In genomic region chr3:44612678-44613077, GRCh38 we compare ENCODE assay signal across 20 cellular contexts. TPM values are rescaled to one million over a fixed set of nuclear protein-coding genes. Genes with fewer than 3 reads are reported as not detected.
DNase-seq lines count a peak whose midpoint lies in the region; ATAC-seq, FAIRE-seq and TF ChIP-seq lines count a peak whose summit lies in the region.
"Had no signal": no experiment of that assay in that cellular context is flagged by ENCODE, and none has a peak within 500 bp of the region (broad histone marks: within the 10 kb centered on the region; RNA-seq: fewer than 3 reads in every experiment).

No MANE protein-coding gene starts in this region.

- H3K4me3 ChIP-seq in K562: no peak overlapping the region
- H3K4me3 ChIP-seq: A549, HAP-1 had no signal

- BruUV-seq in K562 (replicated peaks; lab: Mats Ljungman, UMichigan): no TSS peak

- DNase-seq in NOMO-1 treated with DMSO at 0.1 percent for 48 hours (lab: John Stamatoyannopoulos, UW; ENCODE audit: unreplicated experiment) (peak; percentile 7), NOMO-1 (lab: John Stamatoyannopoulos, UW; ENCODE audit: unreplicated experiment in 2 of 2) (no peak), KBM-7 (peak; percentile 5), OCI-M1 (lab: John Stamatoyannopoulos, UW) (peak; percentile 7), K562 (ENCODE audit: extremely low read depth in 1 of 4, low spot score in 3 of 4) (no peak), T-helper 17 cell (no peak), posterior cingulate gyrus (no peak)
- DNase-seq: 8988T; ACHN; C1 segment of cervical spinal cord; Calu3; CD4-positive, alpha-beta memory T cell; COR-L47; DMS53; DMS79 treated with DMSO at 0.1 percent for 48 hours; GF-D8; GOT3 had no signal

- no peak overlapping the region for H3K4me3 Mint-ChIP-seq in T-helper 17 cell
- H3K4me3 Mint-ChIP-seq: CD4-positive, alpha-beta memory T cell had no signal

- H3K9me1 ChIP-seq in K562 (ENCODE audit: control insufficient read depth, insufficient read depth, low read length): no peaks in the 10 kb centered on the region

- H3K27me3 Mint-ChIP-seq in T-helper 17 cell: peaks cover 5% of the 10 kb centered on the region

- TF ChIP-seq CTCF in K562 (IDR thresholded peaks at IDR 0.05 in 2 of 3, conservative IDR thresholded peaks at IDR 0.05 in 1 of 3; ENCODE audit: insufficient read depth in 2 of 3, low read depth in 1 of 3, low read length in 3 of 3): no peak

- no peak for TF ChIP-seq POLR2A in K562 (conservative IDR thresholded peaks at IDR 0.05)

- no peaks in the 10 kb centered on the region for H3K4me1 ChIP-seq in K562 (replicated peaks in 1 of 2; ENCODE audit: control insufficient read depth in 2 of 2, insufficient read depth in 2 of 2, low read length in 2 of 2)
- H3K4me1 ChIP-seq: A549, HAP-1 had no signal

- TF ChIP-seq RAD21 in K562 (CRISPR knock-in tag; conservative IDR thresholded peaks at IDR 0.05 in 1 of 2, IDR thresholded peaks at IDR 0.05 in 1 of 2): no peak

- in situ Hi-C loops in KBM-7 (cut with MboI; ENCODE audit: low pct_unique_long_range_greater_than_20kb, low sequenced_read_pairs): no loop called here
- in situ Hi-C loops in K562 (cut with MboI): no loop called here

- H3K79me2 ChIP-seq in K562 (ENCODE audit: control insufficient read depth, insufficient read depth, low read length): no peaks in the 10 kb centered on the region

- ATAC-seq in K562 (no peak), T-helper 17 cell (no peak)
- ATAC-seq: A549 had no signal

- no peaks in the 10 kb centered on the region for H4K20me1 ChIP-seq in K562 (replicated peaks; ENCODE audit: control insufficient read depth, insufficient read depth, low read length)

- TF ChIP-seq EP300 in K562 (IDR thresholded peaks at IDR 0.05; ENCODE audit: low read length): no peak

- intact Hi-C loops in K562 (cut with micrococcal nuclease): no loop called here
- intact Hi-C loops in posterior cingulate gyrus (cut with DNase I): no loop called here

- H3K4me1 Mint-ChIP-seq in T-helper 17 cell: no peaks in the 10 kb centered on the region
- H3K4me1 Mint-ChIP-seq: CD4-positive, alpha-beta memory T cell had no signal

- no peak overlapping the region for H3K4me2 ChIP-seq in K562 (ENCODE audit: insufficient read depth, low read length)
- H3K4me2 ChIP-seq: A549 had no signal

- no peak overlapping the region for H3K27ac ChIP-seq in K562 (ENCODE audit: extremely low read depth, low read depth, low read length)
- H3K27ac ChIP-seq: A549 had no signal

- no peak for FAIRE-seq in K562 (lab: Jason Lieb, UNC)
- FAIRE-seq: A549, GM12892 had no signal

- H3K36me3 Mint-ChIP-seq in T-helper 17 cell (ENCODE audit: low read depth): peaks cover 3% of the 10 kb centered on the region

- POLR2A ChIA-PET in K562 (lab: Yijun Ruan, JAX): interaction anchor here (1.4 kb wide), 1 partner anchor 18 kb away, joined by 3 read pairs; no protein-coding TSS in a partner anchor

- H3K9me3 ChIP-seq in K562 (replicated peaks; ENCODE audit: control insufficient read depth, insufficient read depth, low read depth, low read length) (no peaks in the 10 kb centered on the region), T-helper 17 cell (ENCODE audit: control insufficient read depth, low read length, poor library complexity, severe bottlenecking) (no peaks in the 10 kb centered on the region)
- H3K9me3 ChIP-seq: A549, HAP-1 had no signal

- H3K9ac ChIP-seq in K562 (ENCODE audit: insufficient read depth in 1 of 2, low read depth in 2 of 2, low read length in 2 of 2): no peak overlapping the region

- no peak overlapping the region for H3K27ac Mint-ChIP-seq in T-helper 17 cell
- H3K27ac Mint-ChIP-seq: CD4-positive, alpha-beta memory T cell had no signal

- H2AFZ ChIP-seq in K562 (ENCODE audit: low read depth, low read length): no peak overlapping the region

- no peaks in the 10 kb centered on the region for H3K36me3 ChIP-seq in K562 (ENCODE audit: control insufficient read depth, insufficient read depth, low read length)
- H3K36me3 ChIP-seq: HAP-1 had no signal

- H3K27me3 ChIP-seq in K562 (ENCODE audit: control insufficient read depth in 2 of 2, insufficient read depth in 2 of 2, low read length in 2 of 2): no peaks in the 10 kb centered on the region

- CTCF ChIA-PET in K562 (lab: Yijun Ruan, JAX; ENCODE audit: low intra/inter-chr PET ratio): no interaction called here

RNA-seq across cellular contexts. Expression of gene ZNF197, which starts 12.2 kb away (rescaled TPM):
- total RNA-seq in K562 (2011; cell fraction: chromatin; rRNA removed; ENCODE audit: low replicate concordance): 10.3 and 30.4 TPM in 2 replicates
- 6.7 and 10.7 TPM in 2 replicates for total RNA-seq in K562 (2011; cell fraction: nucleolus; rRNA removed)
- total RNA-seq in K562 (2011; cell fraction: nucleoplasm; rRNA removed): 11.7 and 11.8 TPM in 2 replicates
- total RNA-seq in K562 (2014; rRNA removed) (12.1 and 13.1 TPM in 2 replicates), K562 (2014; rRNA removed; fragmentation: Illumina TruSeq; extraction: Trizol) (19.1 and 22.3 TPM in 2 replicates), K562 (2015; rRNA removed; fragmentation: Illumina TruSeq; extraction: Trizol) (16.1 and 18.5 TPM in 2 replicates), K562 (2021) (12.7 and 13.9 TPM in 2 replicates), T-helper 17 cell (1 to 10 TPM; 5.0 to 6.3 TPM)
- polyA plus RNA-seq in K562 (2011; rRNA removed) (10.1 and 13.7 TPM in 2 replicates), K562 (2014; fragmentation: Illumina TruSeq; extraction: Trizol) (15.7 and 16.7 TPM in 2 replicates), K562 (2014; fragmentation: Nextera tagmentation; extraction: Ambion mirVana) (1 to 10 TPM; 3.5 to 3.8 TPM), K562 (2014; rRNA removed) (9.4 and 11.0 TPM in 2 replicates)
- 6.7 and 7.2 TPM in 2 replicates for polyA plus RNA-seq in K562 (2011; cell fraction: cytosol; rRNA removed)
- polyA plus RNA-seq in K562 (2011; cell fraction: nucleus; rRNA removed): 4.9 and 7.4 TPM in 2 replicates
- polyA plus RNA-seq in K562 (2012): 11.9 and 13.6 TPM in 2 replicates
- polyA minus RNA-seq in K562 (2011; rRNA and poly(A)+ RNA removed): 20.4 and 23.1 TPM in 2 replicates
- 7.5 and 8.1 TPM in 2 replicates for polyA minus RNA-seq in K562 (2011; cell fraction: cytosol; rRNA and poly(A)+ RNA removed)
- polyA minus RNA-seq in K562 (2011; cell fraction: nucleus; rRNA and poly(A)+ RNA removed): 8.2 and 15.3 TPM in 2 replicates

RNA-seq across cellular contexts. Expression of gene ZNF660, which starts 27.9 kb away (rescaled TPM):
- 0.49 and 0.92 TPM in 2 replicates for total RNA-seq in K562 (2011; cell fraction: chromatin; rRNA removed; ENCODE audit: low replicate concordance)
- total RNA-seq in K562 (2011; cell fraction: nucleolus; rRNA removed): 0.17 and 0.53 TPM in 2 replicates
- total RNA-seq in K562 (2011; cell fraction: nucleoplasm; rRNA removed): 1.1 and 1.2 TPM in 2 replicates
- total RNA-seq in K562 (2014; rRNA removed) (0.08 and 0.09 TPM in 2 replicates), K562 (2014; rRNA removed; fragmentation: Illumina TruSeq; extraction: Trizol) (0.65 and 0.96 TPM in 2 replicates), K562 (2015; rRNA removed; fragmentation: Illumina TruSeq; extraction: Trizol) (0.40 and 0.49 TPM in 2 replicates), K562 (2021) (0.13 and 0.29 TPM in 2 replicates), T-helper 17 cell (under 1 TPM in 1 of 2 donors, not detected in 1; 0.20 TPM)
- polyA plus RNA-seq in K562 (2011; rRNA removed) (0.17 and 0.24 TPM in 2 replicates), K562 (2014; fragmentation: Illumina TruSeq; extraction: Trizol) (0.07 and 0.10 TPM in 2 replicates), K562 (2014; fragmentation: Nextera tagmentation; extraction: Ambion mirVana) (under 1 TPM; 0.06 to 0.07 TPM), K562 (2014; rRNA removed) (0.18 and 0.19 TPM in 2 replicates)
- polyA plus RNA-seq in K562 (2011; cell fraction: cytosol; rRNA removed): 0.04 and 0.12 TPM in 2 replicates
- 0.14 and 0.23 TPM in 2 replicates for polyA plus RNA-seq in K562 (2011; cell fraction: nucleus; rRNA removed)
- polyA plus RNA-seq in K562 (2012): 0.26 and 0.27 TPM in 2 replicates
- polyA minus RNA-seq in K562 (2011; rRNA and poly(A)+ RNA removed): 0.35 and 1.1 TPM in 2 replicates
- not detected in 2 replicates for polyA minus RNA-seq in K562 (2011; cell fraction: cytosol; rRNA and poly(A)+ RNA removed)
- 0.27 and 0.33 TPM in 2 replicates for polyA minus RNA-seq in K562 (2011; cell fraction: nucleus; rRNA and poly(A)+ RNA removed)
- polyA plus RNA-seq: A549 had no signal

RNA-seq across cellular contexts. Expression of gene ZNF35, which starts 35.9 kb away (rescaled TPM):
- total RNA-seq in K562 (2011; cell fraction: chromatin; rRNA removed; ENCODE audit: low replicate concordance): 21.1 and 34.6 TPM in 2 replicates
- total RNA-seq in K562 (2011; cell fraction: nucleolus; rRNA removed): 14.2 and 14.5 TPM in 2 replicates
- total RNA-seq in K562 (2011; cell fraction: nucleoplasm; rRNA removed): 10.5 and 17.5 TPM in 2 replicates
- total RNA-seq in K562 (2014; rRNA removed) (11.5 and 12.2 TPM in 2 replicates), K562 (2014; rRNA removed; fragmentation: Illumina TruSeq; extraction: Trizol) (18.2 and 21.9 TPM in 2 replicates), K562 (2015; rRNA removed; fragmentation: Illumina TruSeq; extraction: Trizol) (17.6 and 18.2 TPM in 2 replicates), K562 (2021) (13.1 and 13.7 TPM in 2 replicates), T-helper 17 cell (1 to 10 TPM in 1 of 2 donors, under 1 TPM in 1; 0.62 to 1.6 TPM)
- polyA plus RNA-seq in K562 (2011; rRNA removed) (7.5 and 8.2 TPM in 2 replicates), K562 (2014; fragmentation: Illumina TruSeq; extraction: Trizol) (12.3 and 14.8 TPM in 2 replicates), K562 (2014; fragmentation: Nextera tagmentation; extraction: Ambion mirVana) (10 to 100 TPM; 15.2 to 15.5 TPM), K562 (2014; rRNA removed) (8.0 and 8.6 TPM in 2 replicates)
- polyA plus RNA-seq in K562 (2011; cell fraction: cytosol; rRNA removed): 2.3 and 4.0 TPM in 2 replicates
- polyA plus RNA-seq in K562 (2011; cell fraction: nucleus; rRNA removed): 5.2 and 5.3 TPM in 2 replicates
- polyA plus RNA-seq in K562 (2012): 5.9 and 8.2 TPM in 2 replicates
- 19.7 and 24.4 TPM in 2 replicates for polyA minus RNA-seq in K562 (2011; rRNA and poly(A)+ RNA removed)
- 8.1 TPM in 2 replicates for polyA minus RNA-seq in K562 (2011; cell fraction: cytosol; rRNA and poly(A)+ RNA removed)
- 9.7 and 17.3 TPM in 2 replicates for polyA minus RNA-seq in K562 (2011; cell fraction: nucleus; rRNA and poly(A)+ RNA removed)

RNA-seq across cellular contexts. Expression of gene ZKSCAN7, which starts 57.7 kb away (rescaled TPM):
- total RNA-seq in K562 (2011; cell fraction: chromatin; rRNA removed; ENCODE audit: low replicate concordance): not detected in 2 replicates
- not detected in 2 replicates for total RNA-seq in K562 (2011; cell fraction: nucleolus; rRNA removed)
- not detected in 2 replicates for total RNA-seq in K562 (2011; cell fraction: nucleoplasm; rRNA removed)
- total RNA-seq in K562 (2014; rRNA removed) (not detected in 2 replicates), K562 (2014; rRNA removed; fragmentation: Illumina TruSeq; extraction: Trizol) (not detected in 2 replicates), K562 (2015; rRNA removed; fragmentation: Illumina TruSeq; extraction: Trizol) (not detected in 2 replicates), K562 (2021) (0.07 TPM in 1 of 2 replicates, not detected in the other), T-helper 17 cell (1 to 10 TPM in 1 of 2 donors, under 1 TPM in 1; 0.81 to 1.7 TPM)
- polyA plus RNA-seq in K562 (2011; rRNA removed) (not detected in 2 replicates), K562 (2014; fragmentation: Illumina TruSeq; extraction: Trizol) (not detected in 2 replicates), K562 (2014; fragmentation: Nextera tagmentation; extraction: Ambion mirVana) (not detected), K562 (2014; rRNA removed) (not detected in 2 replicates)
- not detected in 2 replicates for polyA plus RNA-seq in K562 (2011; cell fraction: cytosol; rRNA removed)
- not detected in 2 replicates for polyA plus RNA-seq in K562 (2011; cell fraction: nucleus; rRNA removed)
- 0.10 TPM in 1 of 2 replicates, not detected in the other for polyA plus RNA-seq in K562 (2012)
- polyA minus RNA-seq in K562 (2011; rRNA and poly(A)+ RNA removed): not detected in 2 replicates
- not detected in 2 replicates for polyA minus RNA-seq in K562 (2011; cell fraction: cytosol; rRNA and poly(A)+ RNA removed)
- polyA minus RNA-seq in K562 (2011; cell fraction: nucleus; rRNA and poly(A)+ RNA removed): not detected in 2 replicates
- polyA plus RNA-seq: A549 had no signal

Comparison
In these comparisons a context has a peak if more than half of its experiments do, and no peak if none do; other contexts are left out.
1. DNase-seq: peak in NOMO-1 treated with DMSO at 0.1 percent for 48 hours (single experiment), KBM-7 (single experiment) and OCI-M1 (single experiment); none in NOMO-1 (0 of 2), K562 (0 of 4), T-helper 17 cell (0 of 3) and posterior cingulate gyrus (0 of 10).
2. RNA of gene ZNF35, which starts 35.9 kb away (total RNA-seq): 10.5 to 34.6 TPM in K562; 0.62 to 1.6 TPM in T-helper 17 cell; every median in the first group is over 4 times any median in the second.